ENCODE assay signal across 8 cellular contexts in the genomic region with DNA sequence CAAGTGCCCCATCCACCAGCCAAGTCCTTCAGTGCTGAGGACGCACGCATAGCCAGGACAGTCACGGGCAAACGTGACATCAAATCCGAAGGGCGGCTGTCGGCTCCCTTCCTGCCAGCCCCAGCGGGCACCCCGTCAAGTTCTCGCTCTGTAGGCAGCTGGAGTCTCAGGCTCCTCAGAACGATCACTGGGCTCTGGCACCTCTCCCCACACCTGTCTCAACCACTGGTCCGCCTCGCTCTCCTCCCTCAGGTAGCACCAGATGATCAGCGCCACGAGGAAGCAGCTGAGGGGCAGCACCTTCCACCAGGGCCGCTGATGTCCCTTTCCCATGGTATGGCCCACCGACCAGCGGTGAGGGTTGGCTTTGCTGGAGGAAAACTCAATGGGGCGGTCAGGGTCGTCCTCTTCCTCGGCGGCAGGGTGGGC. TPM values are rescaled to one million over a fixed set of nuclear protein-coding genes. Genes with fewer than 3 reads are reported as not detected.
DNase-seq lines count a peak whose midpoint lies in the region; ATAC-seq and TF ChIP-seq lines count a peak whose summit lies in the region.

No MANE protein-coding gene starts in this region.

- DNase-seq in heart left ventricle = peak in 2 of 5 donors; percentile 39 to 45
- DNase-seq in cardiac septum (ENCODE audit: low spot score) = no peak
- DNase-seq in Jurkat, Clone E6-1 (ENCODE audit: low read depth, low spot score) = no peak
- no peak for DNase-seq in choroid plexus epithelial cell (ENCODE audit: low read depth)
- DNase-seq in naive thymus-derived CD8-positive, alpha-beta T cell = no peak
- DNase-seq in activated gamma-delta T cell treated with Interleukin-2 at 50 U/mL for 16 hours = no peak
- DNase-seq in T1000 (lab: John Stamatoyannopoulos, UW) = no peak

- H3K27ac ChIP-seq in heart left ventricle = peak overlapping the region in 11 of 12 donors; percentile 61 to 99 (median 98)

- H3K36me3 ChIP-seq in heart left ventricle = peaks cover 0 to 4% (median 0%) of the 10 kb centered on the region in 9 donors

- H3K4me1 Mint-ChIP-seq in naive thymus-derived CD8-positive, alpha-beta T cell = peaks cover 1 to 33% (median 22%) of the 10 kb centered on the region in 4 donors

- H3K4me1 ChIP-seq in heart left ventricle = peaks cover 4 to 26% (median 18%) of the 10 kb centered on the region in 12 donors

- H3K4me3 ChIP-seq in heart left ventricle (peak overlapping the region; percentile 61 to 98 (median 88)), choroid plexus epithelial cell (ENCODE audit: low read depth, low read length) (peak overlapping the region; percentile 96)
- H3K4me3 ChIP-seq in Jurkat, Clone E6-1 (ENCODE audit: low read length) = peak overlapping the region; percentile 99

- peaks cover 0 to 2% (median 0%) of the 10 kb centered on the region in 3 donors for H3K36me3 Mint-ChIP-seq in naive thymus-derived CD8-positive, alpha-beta T cell

- TF ChIP-seq CTCF in heart left ventricle (IDR thresholded peaks at IDR 0.05) (no peak), choroid plexus epithelial cell (conservative IDR thresholded peaks at IDR 0.05; ENCODE audit: low read depth, low read length) (no peak)

- H3K27me3 ChIP-seq in heart left ventricle = no peaks in the 10 kb centered on the region

- no peaks in the 10 kb centered on the region for H3K27me3 Mint-ChIP-seq in naive thymus-derived CD8-positive, alpha-beta T cell

- ATAC-seq in heart left ventricle = peak in 2 of 4 donors; percentile 1 to 2
- ATAC-seq in naive thymus-derived CD8-positive, alpha-beta T cell = no peak
- no peak for ATAC-seq in HG03095 (IDR thresholded peaks at IDR 0.05; ENCODE audit: unreplicated experiment)

- H3K27ac Mint-ChIP-seq in naive thymus-derived CD8-positive, alpha-beta T cell = peak overlapping the region in 9 of 10 donors; percentile 84 to 98 (median 95)

- intact Hi-C loops in heart left ventricle (cut with DNase I) (loop anchor here in 2 of 10 donors (5.0 to 10.0 kb wide), 5 partner anchors 52 to 287 kb away; a partner anchor contains a TSS), cardiac septum (cut with DNase I) (loop anchor here (5.0 kb wide), 1 partner anchor 72 kb away; a partner anchor contains a TSS)

- H3K4me3 Mint-ChIP-seq in naive thymus-derived CD8-positive, alpha-beta T cell = peak overlapping the region; percentile 70 to 95 (median 92)

- no peaks in the 10 kb centered on the region for H3K9me3 ChIP-seq in heart left ventricle

- no peaks in the 10 kb centered on the region for H3K9me3 Mint-ChIP-seq in naive thymus-derived CD8-positive, alpha-beta T cell

- TF ChIP-seq POLR2A in heart left ventricle (IDR thresholded peaks at IDR 0.05) = no peak

- WGBS in heart left ventricle, 4 donors = 0 to 2% (median 1%) methylated on average over 9 to 22 of the region's 22 CpGs

- POLR2A ChIA-PET in naive thymus-derived CD8-positive, alpha-beta T cell (lab: Charles Lee) = interaction anchor here (0.5 to 4.2 kb wide), 22 partner anchors 12 to 1067 kb away, joined by 3 to 64 read pairs (median 4); a partner anchor contains a TSS

RNA-seq across cellular contexts. Expression of a gene that starts 0.4 kb away (rescaled TPM):
- total RNA-seq in heart left ventricle (10 to 100 TPM in 7 of 9 donors, 1 to 10 TPM in 2; 8.9 to 21.3 (median 11.9) TPM), cardiac septum (11.6 TPM)
- polyA plus RNA-seq in heart left ventricle = 10 to 100 TPM; 10.9 to 34.2 TPM
- polyA plus RNA-seq in Jurkat, Clone E6-1 (2012; ENCODE audit: insufficient read depth, insufficient read length) = 23.4 TPM
- total RNA-seq in naive thymus-derived CD8-positive, alpha-beta T cell = 10 to 100 TPM; 10.6 to 10.8 TPM
- 10 to 100 TPM; 29.9 to 38.6 (median 37.6) TPM for polyA plus RNA-seq in naive thymus-derived CD8-positive, alpha-beta T cell

RNA-seq across cellular contexts. Expression of a gene that starts 5.6 kb away (rescaled TPM):
- total RNA-seq in heart left ventricle = 10 to 100 TPM in 4 of 9 donors, 1 to 10 TPM in 5; 4.3 to 18.3 (median 9.4) TPM
- polyA plus RNA-seq in heart left ventricle = 1 to 10 TPM; 6.2 to 6.3 TPM
- 7.4 TPM for total RNA-seq in cardiac septum
- 14.0 TPM for polyA plus RNA-seq in Jurkat, Clone E6-1 (2012; ENCODE audit: insufficient read depth, insufficient read length)
- 100 to 1,000 TPM; 125 to 151 TPM for total RNA-seq in naive thymus-derived CD8-positive, alpha-beta T cell
- polyA plus RNA-seq in naive thymus-derived CD8-positive, alpha-beta T cell = 10 to 100 TPM in 1 of 3 donors, 1 to 10 TPM in 2; 8.3 to 11.0 (median 8.8) TPM

RNA-seq across cellular contexts. Expression of a gene that starts 10.8 kb away (rescaled TPM):
- total RNA-seq in heart left ventricle (under 1 TPM in 4 of 9 donors, not detected in 5; 0.32 to 0.60 (median 0.41) TPM), cardiac septum (not detected)
- under 1 TPM in 1 of 2 donors, not detected in 1; 0.11 TPM for polyA plus RNA-seq in heart left ventricle
- polyA plus RNA-seq in Jurkat, Clone E6-1 (2012; ENCODE audit: insufficient read depth, insufficient read length) = not detected
- 1 to 10 TPM; 2.3 to 2.7 TPM for total RNA-seq in naive thymus-derived CD8-positive, alpha-beta T cell
- under 1 TPM in 1 of 3 donors, not detected in 2; 0.19 TPM for polyA plus RNA-seq in naive thymus-derived CD8-positive, alpha-beta T cell

RNA-seq across cellular contexts. Expression of a gene that starts 24.2 kb away (rescaled TPM):
- total RNA-seq in heart left ventricle (1 to 10 TPM in 2 of 9 donors, under 1 TPM in 5, not detected in 2; 0.31 to 1.5 (median 0.92) TPM), cardiac septum (0.94 TPM)
- polyA plus RNA-seq in heart left ventricle = under 1 TPM; 0.14 to 0.65 TPM
- polyA plus RNA-seq in Jurkat, Clone E6-1 (2012; ENCODE audit: insufficient read depth, insufficient read length) = not detected
- 10 to 100 TPM; 14.0 to 15.5 TPM for total RNA-seq in naive thymus-derived CD8-positive, alpha-beta T cell
- polyA plus RNA-seq in naive thymus-derived CD8-positive, alpha-beta T cell = not detected

RNA-seq across cellular contexts. Expression of a gene that starts 54.7 kb away (rescaled TPM):
- total RNA-seq in heart left ventricle (10 to 100 TPM; 30.3 to 70.8 (median 33.6) TPM), cardiac septum (39.8 TPM)
- polyA plus RNA-seq in heart left ventricle = 10 to 100 TPM; 32.7 to 41.5 TPM
- 37.0 TPM for polyA plus RNA-seq in Jurkat, Clone E6-1 (2012; ENCODE audit: insufficient read depth, insufficient read length)
- total RNA-seq in naive thymus-derived CD8-positive, alpha-beta T cell = 100 to 1,000 TPM; 112 to 116 TPM
- 10 to 100 TPM; 18.7 to 34.7 (median 24.2) TPM for polyA plus RNA-seq in naive thymus-derived CD8-positive, alpha-beta T cell

Comparison
In these comparisons a context has a peak if more than half of its experiments do, and no peak if none do; other contexts are left out.
1. RNA of a gene that starts 5.6 kb away (total RNA-seq): 125 to 151 TPM in naive thymus-derived CD8-positive, alpha-beta T cell; 4.3 to 18.3 TPM in heart left ventricle and 7.4 TPM in cardiac septum (single experiment); every median in the first group is over 4 times any median in the second.
2. Peak in every context shown above with its lines, with median percentiles within 50 percentile points of each other: H3K4me3 ChIP-seq.